Comparison of ENCODE assay signal across 12 cellular contexts in the genomic region with DNA sequence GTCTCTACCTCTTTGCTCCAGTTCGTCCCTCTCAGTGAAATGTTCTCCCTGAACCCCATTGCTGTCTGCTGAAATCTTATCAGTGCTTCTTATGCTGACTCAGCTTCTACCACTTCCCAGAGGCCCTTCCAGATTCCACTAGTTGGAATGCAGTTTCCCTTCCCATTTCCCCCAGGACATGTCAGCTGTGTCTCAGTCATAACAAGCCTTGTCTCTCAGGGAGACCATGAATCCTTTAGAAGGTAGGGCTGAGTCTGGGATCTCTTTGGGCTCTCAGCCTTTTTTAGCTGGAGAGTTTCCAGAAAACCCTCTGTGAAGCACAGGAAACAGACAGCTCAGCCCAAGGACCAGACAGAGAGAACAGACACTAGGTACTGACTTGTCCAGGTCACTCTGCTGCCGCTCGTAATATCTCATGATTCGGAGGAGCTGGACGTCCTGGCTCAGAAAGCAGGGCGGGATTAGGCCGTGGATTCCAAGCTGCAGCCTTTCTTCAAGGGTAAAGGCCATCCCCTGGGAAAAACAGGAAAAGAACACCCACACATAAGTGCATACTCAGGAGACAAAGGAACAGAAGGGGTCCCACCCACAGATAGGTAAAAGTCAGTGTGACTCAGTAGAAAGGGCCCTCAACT.
DNase-seq lines count a peak whose midpoint lies in the region; ATAC-seq and TF ChIP-seq lines count a peak whose summit lies in the region.
"Had no signal": no experiment of that assay in that cellular context is flagged by ENCODE, and none has a peak within 500 bp of the region (broad histone marks: within the 10 kb centered on the region; RNA-seq: fewer than 3 reads in every experiment).

No MANE protein-coding gene starts in this region.

- H3K4me1 Mint-ChIP-seq in CD4-positive, alpha-beta memory T cell: no peaks in the 10 kb centered on the region
- H3K4me1 Mint-ChIP-seq: activated naive CD4-positive, alpha-beta T cell treated with anti-CD3 and anti-CD28 coated beads, Interleukin-2, amount 10 ng/mL, durations not matched to agents 7 days and 5 days; memory B cell had no signal

- H2AFZ ChIP-seq in neuronal stem cell (ENCODE audit: low read length): peak overlapping the region; percentile 58

- H2BK12ac ChIP-seq in neuronal stem cell (ENCODE audit: low read length): no peak overlapping the region

- peak; percentile 68 for DNase-seq in A172 (ENCODE audit: low spot score)
- DNase-seq in RWPE2 (ENCODE audit: low spot score): no peak
- DNase-seq in fibroblast of the aortic adventitia (ENCODE audit: low read depth): peak; percentile 94
- DNase-seq in neuronal stem cell (ENCODE audit: low spot score): no peak
- DNase-seq in CD4-positive, alpha-beta memory T cell: no peak
- no peak for DNase-seq in central memory CD4-positive, alpha-beta T cell
- DNase-seq: ACHN; activated naive CD4-positive, alpha-beta T cell treated with anti-CD3 and anti-CD28 coated beads, Interleukin-2, amount 10 ng/mL, durations not matched to agents 7 days and 5 days; NCI-H1417 had no signal

- H3K4me3 ChIP-seq in RWPE2 (ENCODE audit: severe bottlenecking) (no peak overlapping the region), fibroblast of the aortic adventitia (ENCODE audit: low read depth, low read length) (no peak overlapping the region), neuronal stem cell (ENCODE audit: low read length in 2 of 2) (no peak overlapping the region)
- H3K4me3 ChIP-seq in CD4-positive, alpha-beta memory T cell (ENCODE audit: low read length in 2 of 2): no peak overlapping the region

- no peak overlapping the region for H4K91ac ChIP-seq in neuronal stem cell (ENCODE audit: low read depth, low read length, poor library complexity)

- CTCF ChIA-PET in CD4-positive, alpha-beta memory T cell (lab: Charles Lee; ENCODE audit: partially characterized antibody): no interaction called here

- H3K9me3 ChIP-seq in RWPE2 (ENCODE audit: severe bottlenecking) (no peaks in the 10 kb centered on the region), neuronal stem cell (replicated peaks in 1 of 2; ENCODE audit: control insufficient read depth in 2 of 2, insufficient read depth in 1 of 2, low read depth in 1 of 2, low read length in 2 of 2) (peaks cover 0 to 22% of the 10 kb centered on the region in 2 donors)
- no peaks in the 10 kb centered on the region for H3K9me3 ChIP-seq in CD4-positive, alpha-beta memory T cell (ENCODE audit: control insufficient read depth in 1 of 2, low read length in 2 of 2)

- H2BK15ac ChIP-seq in neuronal stem cell (ENCODE audit: low read length): no peak overlapping the region

- no peak overlapping the region for H2BK120ac ChIP-seq in neuronal stem cell (ENCODE audit: low read depth, low read length)

- H3K27ac Mint-ChIP-seq in CD4-positive, alpha-beta memory T cell: no peak overlapping the region
- H3K27ac Mint-ChIP-seq: activated naive CD4-positive, alpha-beta T cell treated with anti-CD3 and anti-CD28 coated beads, Interleukin-2, amount 10 ng/mL, durations not matched to agents 7 days and 5 days; memory B cell had no signal

- ATAC-seq in RWPE2 (ENCODE audit: low read depth) (peak; percentile 81), HG03521 (IDR thresholded peaks at IDR 0.05; ENCODE audit: unreplicated experiment) (no peak), HG02571 (IDR thresholded peaks at IDR 0.05; ENCODE audit: unreplicated experiment) (no peak)

- WGBS in neuronal stem cell (ENCODE audit: extremely low coverage in 2 of 2, insufficient read length in 2 of 2, insufficient replicate concordance in 1 of 2), 2 donors: no CpG with 5 or more reads among the region's 7 CpGs

- no peak overlapping the region for H3K14ac ChIP-seq in neuronal stem cell (ENCODE audit: low read length)

- H2AK5ac ChIP-seq in neuronal stem cell (ENCODE audit: low read depth, low read length): no peak overlapping the region

- H3K27me3 ChIP-seq in RWPE2 (ENCODE audit: insufficient read depth, poor library complexity, severe bottlenecking): no peaks in the 10 kb centered on the region
- H3K27me3 ChIP-seq in neuronal stem cell (ENCODE audit: control insufficient read depth in 3 of 3, insufficient read depth in 3 of 3, low read depth in 1 of 3, low read length in 3 of 3): no peaks in the 10 kb centered on the region
- H3K27me3 ChIP-seq in CD4-positive, alpha-beta memory T cell (ENCODE audit: insufficient read depth, low read length): no peaks in the 10 kb centered on the region

- H3K18ac ChIP-seq in neuronal stem cell (ENCODE audit: low read length): no peak overlapping the region

- no peak overlapping the region for H3K9ac ChIP-seq in neuronal stem cell (ENCODE audit: low read depth, low read length, poor library complexity)

- H3K27me3 Mint-ChIP-seq in CD4-positive, alpha-beta memory T cell: no peaks in the 10 kb centered on the region

- no peak overlapping the region for H3K4ac ChIP-seq in neuronal stem cell (ENCODE audit: low read length)

- H3K79me1 ChIP-seq in neuronal stem cell (ENCODE audit: low read depth, low read length): no peaks in the 10 kb centered on the region

- H4K8ac ChIP-seq in neuronal stem cell (ENCODE audit: low read depth, low read length): no peak overlapping the region

- no peak overlapping the region for H2BK5ac ChIP-seq in neuronal stem cell (ENCODE audit: low read length)

- no peak overlapping the region for H3K23ac ChIP-seq in neuronal stem cell (ENCODE audit: low read depth, low read length, poor library complexity)

- peaks cover 0 to 14% (median 2%) of the 10 kb centered on the region in 8 donors for H3K9me3 Mint-ChIP-seq in CD4-positive, alpha-beta memory T cell

- peak overlapping the region in 1 of 8 donors; percentile 11 for H3K4me3 Mint-ChIP-seq in CD4-positive, alpha-beta memory T cell
- H3K4me3 Mint-ChIP-seq: activated naive CD4-positive, alpha-beta T cell treated with anti-CD3 and anti-CD28 coated beads, Interleukin-2, amount 10 ng/mL, durations not matched to agents 7 days and 5 days; memory B cell had no signal

- H3K36me3 Mint-ChIP-seq in CD4-positive, alpha-beta memory T cell: no peaks in the 10 kb centered on the region
- H3K36me3 Mint-ChIP-seq: activated naive CD4-positive, alpha-beta T cell treated with anti-CD3 and anti-CD28 coated beads, Interleukin-2, amount 10 ng/mL, durations not matched to agents 7 days and 5 days; memory B cell had no signal

- H3K4me1 ChIP-seq in RWPE2 (ENCODE audit: insufficient read depth, poor library complexity, severe bottlenecking) (peaks cover 26% of the 10 kb centered on the region), neuronal stem cell (ENCODE audit: control insufficient read depth in 2 of 2, insufficient read depth in 1 of 2, low read depth in 1 of 2, low read length in 2 of 2) (peaks cover 0 to 3% of the 10 kb centered on the region in 2 donors)
- no peaks in the 10 kb centered on the region for H3K4me1 ChIP-seq in CD4-positive, alpha-beta memory T cell (ENCODE audit: insufficient read depth, low read length)

- TF ChIP-seq CTCF in RWPE2 (IDR thresholded peaks at IDR 0.05; ENCODE audit: poor library complexity, severe bottlenecking) (no peak), fibroblast of the aortic adventitia (IDR thresholded peaks at IDR 0.05; ENCODE audit: insufficient read depth, low read length) (no peak)

- POLR2A ChIA-PET in CD4-positive, alpha-beta memory T cell (lab: Charles Lee; ENCODE audit: partially characterized antibody): no interaction called here

- H3K36me3 ChIP-seq in RWPE2 (ENCODE audit: low read depth): no peaks in the 10 kb centered on the region
- H3K36me3 ChIP-seq in neuronal stem cell (replicated peaks in 1 of 2; ENCODE audit: control insufficient read depth in 2 of 2, insufficient read depth in 2 of 2, low read length in 2 of 2): peaks cover 0 to 16% of the 10 kb centered on the region in 2 donors
- no peaks in the 10 kb centered on the region for H3K36me3 ChIP-seq in CD4-positive, alpha-beta memory T cell (ENCODE audit: insufficient read depth, low read length)

- H3K27ac ChIP-seq in RWPE2 (ENCODE audit: poor library complexity, severe bottlenecking): peak overlapping the region; percentile 85
- no peak overlapping the region for H3K27ac ChIP-seq in neuronal stem cell (replicated peaks; ENCODE audit: low read length)
- no peak overlapping the region for H3K27ac ChIP-seq in CD4-positive, alpha-beta memory T cell (ENCODE audit: low read depth, low read length)

- H3K4me2 ChIP-seq in neuronal stem cell (ENCODE audit: insufficient read depth, low read length, poor library complexity, severe bottlenecking): no peak overlapping the region

- intact Hi-C loops in CD4-positive, alpha-beta memory T cell (cut with micrococcal nuclease): no loop called here

Comparison
In these comparisons a context has a peak if more than half of its experiments do, and no peak if none do; other contexts are left out.
1. DNase-seq: peak in A172 (single experiment) and fibroblast of the aortic adventitia (single experiment); none in RWPE2 (single experiment), neuronal stem cell (single experiment), CD4-positive, alpha-beta memory T cell (0 of 5) and central memory CD4-positive, alpha-beta T cell (single experiment).